Comparison of ENCODE assay signal across 15 cellular contexts in genomic region chr15:95365615-95366107, GRCh38.
A peak's percentile ranks its signal among the peaks of the same experiment; 100 is the strongest.
DNase-seq lines count a peak whose midpoint lies in the region; ATAC-seq and TF ChIP-seq lines count a peak whose summit lies in the region.
"Had no signal": no experiment of that assay in that cellular context is flagged by ENCODE, and none has a peak within 500 bp of the region (broad histone marks: within the 10 kb centered on the region; RNA-seq: fewer than 3 reads in every experiment).

No MANE protein-coding gene starts in this region.

- peak; percentile 53 for DNase-seq in A673 (ENCODE audit: low spot score)
- DNase-seq in OCI-M1 (lab: John Stamatoyannopoulos, UW): peak; percentile 56
- DNase-seq in endodermal cell: no peak
- DNase-seq in lower lobe of right lung: no peak
- DNase-seq in NCI-H748 (lab: John Stamatoyannopoulos, UW; ENCODE audit: unreplicated experiment): no peak
- no peak for DNase-seq in NCI-H748 treated with DMSO at 0.1 percent for 48 hours (lab: John Stamatoyannopoulos, UW)
- no peak for DNase-seq in SK-N-SH
- DNase-seq: activated naive CD8-positive, alpha-beta T cell treated with anti-CD3 and anti-CD28 coated beads for 36 hours; hypothalamus; mucosa of descending colon; NCI-H2171 treated with DMSO at 0.1 percent for 48 hours; small intestine; trophoblast cell had no signal

- H3K27me3 Mint-ChIP-seq in endodermal cell (ENCODE audit: insufficient read depth): no peaks in the 10 kb centered on the region

- no peak overlapping the region for H3K4me3 Mint-ChIP-seq in endodermal cell
- H3K4me3 Mint-ChIP-seq: activated naive CD8-positive, alpha-beta T cell treated with anti-CD3 and anti-CD28 coated beads for 36 hours had no signal

- CTCF ChIA-PET in A673 (lab: Charles Lee): no interaction called here
- CTCF ChIA-PET in SK-N-SH (lab: Yijun Ruan, JAX): no interaction called here

- no peak overlapping the region for H3K4me2 ChIP-seq in SK-N-SH

- no peaks in the 10 kb centered on the region for H4K20me1 ChIP-seq in SK-N-SH (ENCODE audit: insufficient read depth)

- no peak overlapping the region for H2AFZ ChIP-seq in SK-N-SH (ENCODE audit: low read depth)

- no peaks in the 10 kb centered on the region for H3K27me3 ChIP-seq in A673 (replicated peaks; ENCODE audit: insufficient read depth, low read depth, low read length, poor library complexity)
- H3K27me3 ChIP-seq in endodermal cell (ENCODE audit: control insufficient read depth, insufficient read depth, low read length, poor library complexity, severe bottlenecking): no peaks in the 10 kb centered on the region
- no peaks in the 10 kb centered on the region for H3K27me3 ChIP-seq in lower lobe of right lung (ENCODE audit: low read depth)
- no peaks in the 10 kb centered on the region for H3K27me3 ChIP-seq in SK-N-SH (ENCODE audit: insufficient read depth)

- TF ChIP-seq CTCF in A673 (conservative IDR thresholded peaks at IDR 0.05; ENCODE audit: low read depth, low read length) (no peak), endodermal cell (conservative IDR thresholded peaks at IDR 0.05) (no peak), lower lobe of right lung (IDR thresholded peaks at IDR 0.05) (no peak), SK-N-SH (IDR thresholded peaks at IDR 0.05) (no peak)

- peaks cover 23% of the 10 kb centered on the region for H3K9me3 Mint-ChIP-seq in endodermal cell

- H3K4me1 ChIP-seq in A673 (ENCODE audit: insufficient read depth, low read length, poor library complexity, severe bottlenecking): peaks cover 23% of the 10 kb centered on the region
- no peaks in the 10 kb centered on the region for H3K4me1 ChIP-seq in endodermal cell (ENCODE audit: control insufficient read depth, insufficient read depth, low read length)
- H3K4me1 ChIP-seq in lower lobe of right lung: no peaks in the 10 kb centered on the region
- no peaks in the 10 kb centered on the region; a peak in 1 of 4 replicates for H3K4me1 ChIP-seq in SK-N-SH (ENCODE audit: control insufficient read depth in 1 of 2, insufficient read depth in 2 of 2, low read depth in 1 of 2, low read length in 1 of 2)

- H3K9me2 ChIP-seq in SK-N-SH: no peaks in the 10 kb centered on the region

- peaks cover 10% of the 10 kb centered on the region for H3K9me3 ChIP-seq in A673 (ENCODE audit: low read depth, low read length, poor library complexity, severe bottlenecking)
- peaks cover 11% of the 10 kb centered on the region for H3K9me3 ChIP-seq in endodermal cell (ENCODE audit: control insufficient read depth, low read length)
- no peaks in the 10 kb centered on the region for H3K9me3 ChIP-seq in lower lobe of right lung
- no peaks in the 10 kb centered on the region for H3K9me3 ChIP-seq in SK-N-SH

- no peak overlapping the region for H3K4me3 ChIP-seq in A673 (ENCODE audit: low read depth, low read length, poor library complexity, severe bottlenecking)
- H3K4me3 ChIP-seq in endodermal cell (ENCODE audit: low read length): no peak overlapping the region
- H3K4me3 ChIP-seq in lower lobe of right lung: no peak overlapping the region
- no peak overlapping the region for H3K4me3 ChIP-seq in SK-N-SH (ENCODE audit: low read depth in 2 of 2, low read length in 1 of 2)
- H3K4me3 ChIP-seq: mucosa of descending colon had no signal

- WGBS in endodermal cell (ENCODE audit: insufficient coverage in 1 of 2, insufficient read length in 1 of 2), 2 experiments: 64 to 89% methylated on average over 3 to 11 of the region's 11 CpGs
- 38% methylated on average over 11 of the region's 11 CpGs for WGBS in SK-N-SH (ENCODE audit: low lambda C conversion rate)

- no peak overlapping the region for H3K27ac Mint-ChIP-seq in endodermal cell
- H3K27ac Mint-ChIP-seq: activated naive CD8-positive, alpha-beta T cell treated with anti-CD3 and anti-CD28 coated beads for 36 hours had no signal

- H3K79me2 ChIP-seq in SK-N-SH (ENCODE audit: insufficient read depth): no peaks in the 10 kb centered on the region

- POLR2A ChIA-PET in A673 (lab: Charles Lee; ENCODE audit: low non-redundant PET) (no interaction called here), SK-N-SH (lab: Yijun Ruan, JAX) (no interaction called here)

- no TSS peak for BruUV-seq in A673 (replicated peaks; lab: Mats Ljungman, UMichigan)

- no peak for TF ChIP-seq EP300 in SK-N-SH (IDR thresholded peaks at IDR 0.05; ENCODE audit: borderline replicate concordance in 1 of 2, low read depth in 1 of 2, low read length in 1 of 2)

- H3K9ac ChIP-seq in endodermal cell (ENCODE audit: extremely low read depth, low read length, poor library complexity, severe bottlenecking): no peak overlapping the region
- no peak overlapping the region for H3K9ac ChIP-seq in SK-N-SH

- ATAC-seq in lower lobe of right lung: peak; percentile 18 to 51
- no peak for ATAC-seq in HG03460 (IDR thresholded peaks at IDR 0.05; ENCODE audit: unreplicated experiment)
- ATAC-seq: mucosa of descending colon, Panc1 had no signal

- peaks cover 6% of the 10 kb centered on the region for H3K4me1 Mint-ChIP-seq in endodermal cell
- H3K4me1 Mint-ChIP-seq: activated naive CD8-positive, alpha-beta T cell treated with anti-CD3 and anti-CD28 coated beads for 36 hours had no signal

- H3K36me3 ChIP-seq in A673 (ENCODE audit: insufficient read depth, low read length, poor library complexity, severe bottlenecking): no peaks in the 10 kb centered on the region
- no peaks in the 10 kb centered on the region for H3K36me3 ChIP-seq in endodermal cell (ENCODE audit: control insufficient read depth, insufficient read depth, low read length)
- no peaks in the 10 kb centered on the region for H3K36me3 ChIP-seq in lower lobe of right lung
- no peaks in the 10 kb centered on the region for H3K36me3 ChIP-seq in SK-N-SH (replicated peaks in 1 of 2; ENCODE audit: control insufficient read depth in 1 of 2, insufficient read depth in 2 of 2, low read length in 1 of 2)

- H3K27ac ChIP-seq in A673 (ENCODE audit: low read depth, low read length, poor library complexity, severe bottlenecking): peak overlapping the region; percentile 58
- H3K27ac ChIP-seq in endodermal cell (ENCODE audit: low read depth, low read length): peak overlapping the region; percentile 12
- H3K27ac ChIP-seq in lower lobe of right lung: no peak overlapping the region
- no peak overlapping the region for H3K27ac ChIP-seq in SK-N-SH (ENCODE audit: low read depth in 2 of 2, low read length in 1 of 2)

- H3F3A ChIP-seq in SK-N-SH (replicated peaks; ENCODE audit: insufficient read depth): no peaks in the 10 kb centered on the region

- H3K36me3 Mint-ChIP-seq in endodermal cell (ENCODE audit: low read depth): peaks cover 2% of the 10 kb centered on the region

- TF ChIP-seq RAD21 in SK-N-SH (IDR thresholded peaks at IDR 0.05; ENCODE audit: low read length): no peak

- intact Hi-C loops in A673 (cut with micrococcal nuclease; ENCODE audit: unreplicated experiment): no loop called here
- intact Hi-C loops in lower lobe of right lung (cut with DNase I): no loop called here

TF ChIP-seq in SK-N-SH, 30 proteins besides CTCF, POLR2A, EP300 and RAD21:
- TF ChIP-seq NRF1 (IDR thresholded peaks at IDR 0.05; ENCODE audit: low read depth, low read length) (no peak), JUND (IDR thresholded peaks at IDR 0.05) (no peak)

Comparison
In these comparisons a context has a peak if more than half of its experiments do, and no peak if none do; other contexts are left out.
1. DNase-seq: peak in A673 (single experiment) and OCI-M1 (single experiment); none in endodermal cell (single experiment), lower lobe of right lung (single experiment), NCI-H748 (single experiment), NCI-H748 treated with DMSO at 0.1 percent for 48 hours (single experiment) and SK-N-SH (single experiment).
2. H3K27ac ChIP-seq: peak in A673 (single experiment) and endodermal cell (single experiment); none in lower lobe of right lung (single experiment) and SK-N-SH (0 of 2).